Comparison of ENCODE assay signal across 10 cellular contexts in genomic region chr12:106078358-106079025, GRCh38.
DNase-seq lines count a peak whose midpoint lies in the region; ATAC-seq, FAIRE-seq and TF ChIP-seq lines count a peak whose summit lies in the region.
"Had no signal": no experiment of that assay in that cellular context is flagged by ENCODE, and none has a peak within 500 bp of the region (broad histone marks: within the 10 kb centered on the region; RNA-seq: fewer than 3 reads in every experiment).

No MANE protein-coding gene starts in this region.

- H3K9me3 Mint-ChIP-seq in neural progenitor cell, result peaks cover 2% of the 10 kb centered on the region
- H3K9me3 Mint-ChIP-seq: CD8-positive, alpha-beta memory T cell; neural crest cell had no signal

- H2AFZ ChIP-seq in neural progenitor cell (replicated peaks), result no peak overlapping the region

- H4K20me1 ChIP-seq in neural progenitor cell (ENCODE audit: low read depth), result peaks cover 13% of the 10 kb centered on the region

- no peak for TF ChIP-seq POLR2A in spleen (IDR thresholded peaks at IDR 0.05)

- no peak overlapping the region for H3K4me3 Mint-ChIP-seq in neural progenitor cell
- H3K4me3 Mint-ChIP-seq: CD8-positive, alpha-beta memory T cell; neural crest cell had no signal

- H3K27ac Mint-ChIP-seq in neural progenitor cell, result peak overlapping the region; percentile 74
- H3K27ac Mint-ChIP-seq: CD8-positive, alpha-beta memory T cell had no signal

- H3K4me3 ChIP-seq in neural progenitor cell (no peak overlapping the region), spleen (no peak overlapping the region)

- H3K79me2 ChIP-seq in neural progenitor cell (ENCODE audit: low read depth), result no peaks in the 10 kb centered on the region

- H3K36me3 ChIP-seq in neural progenitor cell (no peaks in the 10 kb centered on the region), spleen (no peaks in the 10 kb centered on the region)

- intact Hi-C loops in spleen (cut with DNase I; ENCODE audit: low total_unique reads), result no loop called here

- H3K4me2 ChIP-seq in neural progenitor cell, result no peak overlapping the region

- no peaks in the 10 kb centered on the region for H3K9me3 ChIP-seq in neural progenitor cell (ENCODE audit: low read depth)
- H3K9me3 ChIP-seq in spleen, result peaks cover 0 to 3% (median 0%) of the 10 kb centered on the region in 8 donors

- H3K27ac ChIP-seq in neural progenitor cell (no peak overlapping the region), spleen (no peak overlapping the region)

- H3K4me1 Mint-ChIP-seq in neural progenitor cell, result peaks cover 92% of the 10 kb centered on the region
- H3K4me1 Mint-ChIP-seq: CD8-positive, alpha-beta memory T cell had no signal

- no peaks in the 10 kb centered on the region for H3K27me3 ChIP-seq in neural progenitor cell
- peaks cover 0 to 55% (median 0%) of the 10 kb centered on the region in 7 donors for H3K27me3 ChIP-seq in spleen (replicated peaks in 1 of 7)

- H3K36me3 Mint-ChIP-seq in neural progenitor cell, result peaks cover 49% of the 10 kb centered on the region
- H3K36me3 Mint-ChIP-seq: CD8-positive, alpha-beta memory T cell had no signal

- 59 to 71% (median 62%) methylated on average over 10 of the region's 10 CpGs for WGBS in spleen, 5 donors

- H3K4me1 ChIP-seq in neural progenitor cell (peaks cover 29% of the 10 kb centered on the region), spleen (peaks cover 0 to 16% (median 4%) of the 10 kb centered on the region in 6 donors)

- ATAC-seq in esophagus mucosa, result peak; percentile 41
- ATAC-seq in HG03460 (IDR thresholded peaks at IDR 0.05; ENCODE audit: unreplicated experiment), result no peak

- peak; percentile 94 for FAIRE-seq in RCC 7860 (lab: Jason Lieb, UNC)

- TF ChIP-seq CTCF in neural progenitor cell (IDR thresholded peaks at IDR 0.05) (no peak), spleen (IDR thresholded peaks at IDR 0.05 in 8 of 11, conservative IDR thresholded peaks at IDR 0.05 in 3 of 11) (no peak)

- DNase-seq in C1 segment of cervical spinal cord (lab: John Stamatoyannopoulos, UW) (peak in 12 of 14 donors; percentile 19 to 84 (median 50)), RCC 7860 (ENCODE audit: low spot score) (peak; percentile 90), neural progenitor cell (ENCODE audit: low spot score) (no peak), ureter (ENCODE audit: low spot score) (no peak), SK-N-DZ (ENCODE audit: low spot score) (no peak), spleen (no peak)
- DNase-seq: CD8-positive, alpha-beta memory T cell had no signal

- peaks cover 4% of the 10 kb centered on the region for H3K27me3 Mint-ChIP-seq in neural progenitor cell (ENCODE audit: insufficient read depth, low read depth)

- H3K9ac ChIP-seq in neural progenitor cell, result no peak overlapping the region

- peaks cover 2% of the 10 kb centered on the region for H3F3A ChIP-seq in neural progenitor cell (ENCODE audit: low read depth)

Comparison
In these comparisons a context has a peak if more than half of its experiments do, and no peak if none do; other contexts are left out.
1. DNase-seq: peak in C1 segment of cervical spinal cord (12 of 14) and RCC 7860 (single experiment); none in neural progenitor cell (single experiment), ureter (single experiment), SK-N-DZ (single experiment) and spleen (single experiment).